In genomic region chr1:159854693-159855192, GRCh38 we compare ENCODE assay signal across 8 cellular contexts. TPM values are rescaled to one million over a fixed set of nuclear protein-coding genes. Genes with fewer than 3 reads are reported as not detected.
A peak's percentile ranks its signal among the peaks of the same experiment; 100 is the strongest.
DNase-seq lines count a peak whose midpoint lies in the region; ATAC-seq and TF ChIP-seq lines count a peak whose summit lies in the region.

No MANE protein-coding gene starts in this region.

- peaks cover 13% of the 10 kb centered on the region for H3K4me1 ChIP-seq in RWPE2 (ENCODE audit: insufficient read depth, poor library complexity, severe bottlenecking)

- H3K4me3 ChIP-seq in RWPE2 (ENCODE audit: severe bottlenecking), result peak overlapping the region; percentile 48
- H3K4me3 ChIP-seq in fibroblast of pulmonary artery (replicated peaks; ENCODE audit: low read depth, low read length), result peak overlapping the region; percentile 58

- TF ChIP-seq CTCF in RWPE2 (IDR thresholded peaks at IDR 0.05; ENCODE audit: poor library complexity, severe bottlenecking) (no peak), fibroblast of pulmonary artery (IDR thresholded peaks at IDR 0.05; ENCODE audit: low read length, missing control alignments) (no peak), natural killer cell (IDR thresholded peaks at IDR 0.05) (no peak)

- peaks cover 0 to 3% of the 10 kb centered on the region in 2 donors for H3K27me3 Mint-ChIP-seq in natural killer cell (ENCODE audit: low read depth in 2 of 2)
- H3K27me3 Mint-ChIP-seq in stimulated activated memory B cell treated with anti-CD40 and anti-IgM and Interleukin-4, amounts not matched to agents 10 μg/mL and 1 μg/mL and 100 μg/mL, for 72 hours, result peaks cover 9% of the 10 kb centered on the region

- H3K36me3 ChIP-seq in RWPE2 (ENCODE audit: low read depth), result no peaks in the 10 kb centered on the region

- intact Hi-C loops in natural killer cell (cut with micrococcal nuclease), result loop anchor here (5.0 kb wide), 1 partner anchor 52 kb away; the partner anchor contains the start of gene FCRL6

- H3K9me3 Mint-ChIP-seq in natural killer cell, result no peaks in the 10 kb centered on the region
- no peaks in the 10 kb centered on the region for H3K9me3 Mint-ChIP-seq in stimulated activated memory B cell treated with anti-CD40 and anti-IgM and Interleukin-4, amounts not matched to agents 10 μg/mL and 1 μg/mL and 100 μg/mL, for 72 hours

- peaks cover 15 to 28% of the 10 kb centered on the region in 2 donors for H3K4me1 Mint-ChIP-seq in natural killer cell
- peaks cover 14% of the 10 kb centered on the region for H3K4me1 Mint-ChIP-seq in stimulated activated memory B cell treated with anti-CD40 and anti-IgM and Interleukin-4, amounts not matched to agents 10 μg/mL and 1 μg/mL and 100 μg/mL, for 72 hours

- peak; percentile 26 to 36 for DNase-seq in AML-193 (lab: John Stamatoyannopoulos, UW)
- DNase-seq in RWPE2 (ENCODE audit: low spot score), result peak; percentile 76
- peak; percentile 89 for DNase-seq in activated effector memory CD4-positive, alpha-beta T cell treated with anti-CD3 and anti-CD28 coated beads, Interleukin-2, amount 50 U/mL, for 16 hours
- DNase-seq in fibroblast of pulmonary artery (ENCODE audit: low read depth), result peak; percentile 82
- DNase-seq in natural killer cell, result peak; percentile 60

- H3K36me3 Mint-ChIP-seq in natural killer cell, result no peaks in the 10 kb centered on the region
- H3K36me3 Mint-ChIP-seq in stimulated activated memory B cell treated with anti-CD40 and anti-IgM and Interleukin-4, amounts not matched to agents 10 μg/mL and 1 μg/mL and 100 μg/mL, for 72 hours, result no peaks in the 10 kb centered on the region

- peak overlapping the region; percentile 63 for H3K27ac ChIP-seq in RWPE2 (ENCODE audit: poor library complexity, severe bottlenecking)

- no peaks in the 10 kb centered on the region for H3K9me3 ChIP-seq in RWPE2 (ENCODE audit: severe bottlenecking)

- H3K27ac Mint-ChIP-seq in natural killer cell, result peak overlapping the region; percentile 43 to 79
- peak overlapping the region; percentile 53 for H3K27ac Mint-ChIP-seq in stimulated activated memory B cell treated with anti-CD40 and anti-IgM and Interleukin-4, amounts not matched to agents 10 μg/mL and 1 μg/mL and 100 μg/mL, for 72 hours

- H3K27me3 ChIP-seq in RWPE2 (ENCODE audit: insufficient read depth, poor library complexity, severe bottlenecking), result no peaks in the 10 kb centered on the region

- ATAC-seq in GM19351 (IDR thresholded peaks at IDR 0.05; ENCODE audit: unreplicated experiment) (peak; percentile 94), HG03565 (IDR thresholded peaks at IDR 0.05; ENCODE audit: unreplicated experiment) (peak; percentile 72), RWPE2 (ENCODE audit: low read depth) (peak; percentile 90), natural killer cell (peak; percentile 85 to 91 (median 88))
- ATAC-seq in stimulated activated memory B cell treated with anti-CD40 and anti-IgM and Interleukin-4, amounts not matched to agents 10 μg/mL and 1 μg/mL and 100 μg/mL, for 72 hours, result peak; percentile 93

- H3K4me3 Mint-ChIP-seq in natural killer cell, result peak overlapping the region; percentile 92
- peak overlapping the region; percentile 74 for H3K4me3 Mint-ChIP-seq in stimulated activated memory B cell treated with anti-CD40 and anti-IgM and Interleukin-4, amounts not matched to agents 10 μg/mL and 1 μg/mL and 100 μg/mL, for 72 hours

RNA-seq across cellular contexts. Expression of gene VSIG8, which starts 7.7 kb away (rescaled TPM):
- total RNA-seq in natural killer cell, result not detected

RNA-seq across cellular contexts. Expression of gene SLAMF8, which starts 28.1 kb away (rescaled TPM):
- total RNA-seq in natural killer cell, result 1 to 10 TPM in 2 of 3 donors, under 1 TPM in 1; 0.64 to 4.4 (median 2.8) TPM

RNA-seq across cellular contexts. Expression of gene CFAP45, which starts 45.2 kb away (rescaled TPM):
- 1 to 10 TPM; 1.3 to 5.0 (median 1.6) TPM for total RNA-seq in natural killer cell

RNA-seq across cellular contexts. Expression of gene FCRL6, which starts 52.6 kb away (rescaled TPM):
- 100 to 1,000 TPM; 138 to 309 (median 298) TPM for total RNA-seq in natural killer cell

Comparison
In these comparisons a context has a peak if more than half of its experiments do, and no peak if none do; other contexts are left out.
1. Peak in every context shown above with its lines: DNase-seq, ATAC-seq, H3K4me3 ChIP-seq and H3K27ac ChIP-seq.
2. DNase-seq: peak in every context shown above with its lines; median percentile 89 in activated effector memory CD4-positive, alpha-beta T cell treated with anti-CD3 and anti-CD28 coated beads, Interleukin-2, amount 50 U/mL, for 16 hours; 82 in fibroblast of pulmonary artery; 76 in RWPE2; 60 in natural killer cell; 31 in AML-193.